ENCODE assay signal across 1 cellular context in genomic region chr12:53737951-53738833, GRCh38.
TF ChIP-seq lines count a peak whose summit lies in the region.

No MANE protein-coding gene starts in this region.

TF ChIP-seq in HCT116, 20 proteins besides CTCF, POLR2A, EP300 and RAD21 (continued from another document):
- TF ChIP-seq REST (IDR thresholded peaks at IDR 0.05; ENCODE audit: low read depth) (no peak), EGR1 (IDR thresholded peaks at IDR 0.05; ENCODE audit: low read depth) (no peak), ZNF274 (IDR thresholded peaks at IDR 0.05; ENCODE audit: low read depth, low read length) (no peak), YY1 (IDR thresholded peaks at IDR 0.05; ENCODE audit: extremely low read depth, insufficient replicate concordance, low read depth, low read length) (no peak)
